ENCODE assay signal across 19 cellular contexts in the genomic region with DNA sequence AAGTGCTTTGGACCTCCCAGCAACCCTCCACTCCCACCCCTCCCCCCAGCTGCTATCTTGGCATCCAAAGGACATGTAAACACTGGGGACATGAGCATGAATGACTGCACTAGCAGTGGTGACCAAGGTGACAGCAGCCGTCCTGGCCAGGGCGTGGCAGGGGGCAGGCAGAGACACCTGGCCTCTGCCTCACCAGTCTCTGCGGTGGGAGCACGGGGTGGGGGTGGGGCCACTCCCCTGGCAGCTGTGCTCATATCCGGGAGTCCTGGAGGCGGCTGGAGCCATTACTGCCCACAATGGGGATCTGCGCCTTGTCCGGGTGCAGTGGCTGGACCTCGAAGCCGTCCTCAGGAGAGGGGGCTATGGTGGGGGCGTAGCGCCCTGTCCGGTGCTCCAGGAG. TPM values are rescaled to one million over a fixed set of nuclear protein-coding genes. Genes with fewer than 3 reads are reported as not detected.
A peak's percentile ranks its signal among the peaks of the same experiment; 100 is the strongest.
DNase-seq lines count a peak whose midpoint lies in the region; ATAC-seq, FAIRE-seq and TF ChIP-seq lines count a peak whose summit lies in the region.
"Had no signal": no experiment of that assay in that cellular context is flagged by ENCODE, and none has a peak within 500 bp of the region (broad histone marks: within the 10 kb centered on the region; RNA-seq: fewer than 3 reads in every experiment).

No MANE protein-coding gene starts in this region.

- H3K4me3 ChIP-seq in HEK293 (ENCODE audit: low read depth, low read length) (no peak overlapping the region), pancreas (no peak overlapping the region)
- H3K4me3 ChIP-seq: left lung, skin epidermis, thyroid gland had no signal

- POLR2A ChIA-PET in HEK293 (lab: Yijun Ruan, JAX) = no interaction called here

- no peak for FAIRE-seq in pancreas (lab: Jason Lieb, UNC)
- FAIRE-seq: colon, H1 had no signal

- peak; percentile 67 for DNase-seq in NCI-H69 (lab: John Stamatoyannopoulos, UW)
- no peak for DNase-seq in caudate nucleus (lab: John Stamatoyannopoulos, UW)
- peak in 1 of 6 donors; percentile 67 for DNase-seq in pancreas
- DNase-seq in immature natural killer cell = no peak
- no peak for DNase-seq in mucosa of gallbladder (ENCODE audit: low spot score)
- no peak for DNase-seq in activated naive CD4-positive, alpha-beta T cell (lab: John Stamatoyannopoulos, UW)
- DNase-seq: activated CD4-positive, alpha-beta T cell treated with anti-CD3 and anti-CD28 coated beads for 4 hours; activated naive CD8-positive, alpha-beta T cell treated with anti-CD3 and anti-CD28 coated beads, Interleukin-2, amount 10 ng/mL, durations not matched to agents 7 days and 5 days; NCI-H1092 treated with DMSO at 0.1 percent for 48 hours; stimulated activated naive CD4-positive, alpha-beta T cell; thyroid gland had no signal

- H3K27me3 Mint-ChIP-seq in immature natural killer cell (ENCODE audit: low read depth in 3 of 3) = peaks cover 0 to 3% (median 0%) of the 10 kb centered on the region in 3 donors
- H3K27me3 Mint-ChIP-seq: activated naive CD8-positive, alpha-beta T cell treated with anti-CD3 and anti-CD28 coated beads, Interleukin-2, amount 10 ng/mL, durations not matched to agents 7 days and 5 days had no signal

- H3K4me3 Mint-ChIP-seq in immature natural killer cell = no peak overlapping the region
- H3K4me3 Mint-ChIP-seq: activated naive CD8-positive, alpha-beta T cell treated with anti-CD3 and anti-CD28 coated beads, Interleukin-2, amount 10 ng/mL, durations not matched to agents 7 days and 5 days; CD8-positive, alpha-beta T cell had no signal

- H3K4me1 Mint-ChIP-seq in immature natural killer cell = peaks cover 0 to 2% of the 10 kb centered on the region in 2 donors

- H3K36me3 ChIP-seq in HEK293 (ENCODE audit: control insufficient read depth in 2 of 2, insufficient read depth in 1 of 2, low read length in 2 of 2) (no peaks in the 10 kb centered on the region), pancreas (no peaks in the 10 kb centered on the region)
- H3K36me3 ChIP-seq: thyroid gland had no signal

- TF ChIP-seq CTCF in HEK293 (tag by site-specific recombination; IDR thresholded peaks at IDR 0.05) (no peak), pancreas (IDR thresholded peaks at IDR 0.05) (no peak)

- intact Hi-C loops in pancreas (cut with DNase I) = no loop called here

- H3K4me1 ChIP-seq in HEK293 (ENCODE audit: control insufficient read depth, insufficient read depth, low read length) (no peaks in the 10 kb centered on the region), pancreas (peaks cover 0 to 4% (median 0%) of the 10 kb centered on the region in 3 donors)

- no peak overlapping the region for H3K27ac ChIP-seq in HEK293 (ENCODE audit: extremely low read depth, low read depth, low read length)
- peak overlapping the region; percentile 36 for H3K27ac ChIP-seq in caudate nucleus (ENCODE audit: low read depth, low read length)
- H3K27ac ChIP-seq in pancreas = no peak overlapping the region
- H3K27ac ChIP-seq: left lung, skin epidermis, thyroid gland had no signal

- H3K9me3 Mint-ChIP-seq in immature natural killer cell = no peaks in the 10 kb centered on the region
- H3K9me3 Mint-ChIP-seq: activated naive CD8-positive, alpha-beta T cell treated with anti-CD3 and anti-CD28 coated beads, Interleukin-2, amount 10 ng/mL, durations not matched to agents 7 days and 5 days; activated T-helper 2 cell treated with anti-CD3 and anti-CD28 coated beads, Interferon-gamma antibody, Interleukin-2, Interleukin-4, amounts not matched to agents 10 μg/mL and 5 μg/mL and 100 μg/mL, durations not matched to agents 14 hours and 24 hours and 36 hours; CD8-positive, alpha-beta T cell had no signal

- 62 to 64% methylated on average over 13 of the region's 13 CpGs for WGBS in pancreas, 2 donors

- H3K9me3 ChIP-seq in HEK293 (ENCODE audit: control insufficient read depth, insufficient read depth, low read depth, low read length) = no peaks in the 10 kb centered on the region
- H3K9me3 ChIP-seq in pancreas = no peaks in the 10 kb centered on the region
- H3K9me3 ChIP-seq: left lung, thyroid gland had no signal

- CTCF ChIA-PET in HEK293 (lab: Yijun Ruan, JAX) = interaction anchor here (6.5 kb wide), 1 partner anchor 50 kb away, joined by 53 read pairs; no protein-coding TSS in a partner anchor

- no peaks in the 10 kb centered on the region for H3K36me3 Mint-ChIP-seq in immature natural killer cell
- H3K36me3 Mint-ChIP-seq: CD8-positive, alpha-beta T cell had no signal

- peak in 3 of 4 donors; percentile 29 to 70 (median 64) for ATAC-seq in pancreas
- ATAC-seq: CD8-positive, alpha-beta T cell; left lung had no signal

- no peaks in the 10 kb centered on the region for H3K27me3 ChIP-seq in pancreas
- H3K27me3 ChIP-seq: left lung, thyroid gland had no signal

- H3K27ac Mint-ChIP-seq in immature natural killer cell = no peak overlapping the region
- H3K27ac Mint-ChIP-seq: activated naive CD8-positive, alpha-beta T cell treated with anti-CD3 and anti-CD28 coated beads, Interleukin-2, amount 10 ng/mL, durations not matched to agents 7 days and 5 days; activated T-helper 2 cell treated with anti-CD3 and anti-CD28 coated beads, Interferon-gamma antibody, Interleukin-2, Interleukin-4, amounts not matched to agents 10 μg/mL and 5 μg/mL and 100 μg/mL, durations not matched to agents 14 hours and 24 hours and 36 hours; CD8-positive, alpha-beta T cell had no signal

TF ChIP-seq in HEK293, 187 proteins besides CTCF, POLR2A, EP300 and RAD21:
- TF ChIP-seq BCL11B (tag by site-specific recombination; IDR thresholded peaks at IDR 0.05; ENCODE audit: low read depth) = no peak
- no peak for TF ChIP-seq ZNF350 (tag by site-specific recombination; IDR thresholded peaks at IDR 0.05)
- TF ChIP-seq EGR2 (tag by site-specific recombination; IDR thresholded peaks at IDR 0.05; ENCODE audit: low read depth) = 0 out of 2 replicates have a peak, but pooled peaks have one; percentile 25
- no peak for TF ChIP-seq ZNF394 (tag by site-specific recombination; IDR thresholded peaks at IDR 0.05; ENCODE audit: borderline replicate concordance)
TF ChIP-seq in HEK293: peak in this region for 1.

RNA-seq across cellular contexts. Expression of gene CCDC24, which starts 5.9 kb away (rescaled TPM):
- total RNA-seq in pancreas (10 to 100 TPM in 1 of 6 donors, 1 to 10 TPM in 5; 3.9 to 13.2 (median 5.3) TPM), mucosa of gallbladder (39.9 TPM)
- polyA plus RNA-seq in pancreas (10 to 100 TPM; 39.2 to 45.9 TPM), immature natural killer cell (1 to 10 TPM in 2 of 3 donors, not detected in 1; 1.4 to 4.1 TPM)

RNA-seq across cellular contexts. Expression of gene B4GALT2, which starts 18.3 kb away (rescaled TPM):
- total RNA-seq in pancreas (10 to 100 TPM; 16.7 to 29.9 (median 25.9) TPM), mucosa of gallbladder (23.4 TPM)
- polyA plus RNA-seq in pancreas (10 to 100 TPM; 28.2 to 36.7 TPM), immature natural killer cell (1 to 10 TPM in 1 of 3 donors, under 1 TPM in 2; 0.48 to 1.6 (median 0.59) TPM)

RNA-seq across cellular contexts. Expression of gene ATP6V0B, which starts 22.5 kb away (rescaled TPM):
- 100 to 1,000 TPM in 1 of 6 donors, 10 to 100 TPM in 5; 59.8 to 108 (median 82.2) TPM for total RNA-seq in pancreas
- polyA plus RNA-seq in pancreas = 100 to 1,000 TPM; 135 to 208 TPM
- polyA plus RNA-seq in immature natural killer cell = 100 to 1,000 TPM; 227 to 425 (median 395) TPM
- 138 TPM for total RNA-seq in mucosa of gallbladder

RNA-seq across cellular contexts. Expression of gene DPH2, which starts 27.5 kb away (rescaled TPM):
- total RNA-seq in pancreas (10 to 100 TPM; 10.8 to 19.4 (median 12.8) TPM), mucosa of gallbladder (16.6 TPM)
- polyA plus RNA-seq in pancreas (10 to 100 TPM; 20.0 to 22.0 TPM), immature natural killer cell (10 to 100 TPM; 20.0 to 29.0 (median 21.4) TPM)

RNA-seq across cellular contexts. Expression of gene SLC6A9, which starts 34.0 kb away (rescaled TPM):
- total RNA-seq in pancreas (10 to 100 TPM in 1 of 6 donors, 1 to 10 TPM in 5; 1.9 to 23.4 (median 4.2) TPM), mucosa of gallbladder (5.6 TPM)
- polyA plus RNA-seq in pancreas (1 to 10 TPM; 3.9 to 5.0 TPM), immature natural killer cell (not detected)
- total RNA-seq: CD8-positive, alpha-beta T cell; mononuclear cell had no signal
